Comparison of ENCODE assay signal across 18 cellular contexts in the genomic region with DNA sequence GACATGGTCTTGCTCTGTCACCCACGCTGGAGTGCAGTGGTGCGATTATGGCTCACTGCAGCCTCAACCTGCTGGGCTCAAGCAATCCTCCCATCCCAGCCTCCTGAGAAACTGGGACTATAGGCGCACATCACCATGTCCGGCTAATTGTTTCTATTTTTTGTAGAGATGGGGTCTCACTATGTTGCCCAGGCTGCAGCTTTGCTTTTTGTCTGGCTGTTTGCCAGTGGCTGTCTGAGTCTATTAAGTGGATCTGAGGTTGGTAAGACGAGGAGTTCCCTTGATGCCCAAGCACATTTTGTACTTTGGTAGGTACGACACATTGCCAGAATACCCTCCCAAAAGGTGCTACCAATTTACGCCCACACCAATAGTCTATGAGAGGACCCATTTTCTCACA. TPM values are rescaled to one million over a fixed set of nuclear protein-coding genes. Genes with fewer than 3 reads are reported as not detected.
"Had no signal": no experiment of that assay in that cellular context is flagged by ENCODE, and none has a peak within 500 bp of the region (broad histone marks: within the 10 kb centered on the region; RNA-seq: fewer than 3 reads in every experiment).

No MANE protein-coding gene starts in this region.

- H3K36me3 Mint-ChIP-seq: neural progenitor cell; stimulated activated naive B cell treated with anti-CD40 and anti-IgM and Interleukin-4, amounts not matched to agents 10 μg/mL and 1 μg/mL and 100 μg/mL, for 72 hours had no signal

- H3K4me3 ChIP-seq: coronary artery, neural progenitor cell, pancreas, upper lobe of right lung had no signal

- ATAC-seq: heart left ventricle; left ventricle myocardium superior; pancreas; stimulated activated naive B cell treated with anti-CD40 and anti-IgM and Interleukin-4, amounts not matched to agents 10 μg/mL and 1 μg/mL and 100 μg/mL, for 72 hours; upper lobe of right lung had no signal

- H3K4me2 ChIP-seq: neural progenitor cell had no signal

- H3K36me3 ChIP-seq: heart left ventricle, neural progenitor cell, pancreas, upper lobe of right lung had no signal

- H3K4me3 Mint-ChIP-seq: neural progenitor cell; stimulated activated naive B cell treated with anti-CD40 and anti-IgM and Interleukin-4, amounts not matched to agents 10 μg/mL and 1 μg/mL and 100 μg/mL, for 72 hours had no signal

- H3K4me1 ChIP-seq: pancreas had no signal

- DNase-seq: activated CD4-positive, alpha-beta T cell treated with anti-CD3 and anti-CD28 coated beads for 48 hours; activated naive CD4-positive, alpha-beta T cell; caudate nucleus; effector CD4-positive, alpha-beta T cell; left ventricle myocardium superior; mesenchymal stem cell; retina; small intestine; stimulated activated naive B cell treated with anti-CD40 and anti-IgM and Interleukin-4, amounts not matched to agents 10 μg/mL and 1 μg/mL and 100 μg/mL, for 72 hours; T1000 had no signal

- H3K27ac Mint-ChIP-seq: neural progenitor cell; stimulated activated naive B cell treated with anti-CD40 and anti-IgM and Interleukin-4, amounts not matched to agents 10 μg/mL and 1 μg/mL and 100 μg/mL, for 72 hours had no signal

- H2AFZ ChIP-seq: neural progenitor cell had no signal

- H3K27ac ChIP-seq: coronary artery, heart left ventricle, neural progenitor cell, pancreas, upper lobe of right lung had no signal

- H3K9ac ChIP-seq: neural progenitor cell had no signal

- H3K9me3 ChIP-seq: heart left ventricle, pancreas, upper lobe of right lung had no signal

- H3K27me3 ChIP-seq: pancreas had no signal

- H3K9me3 Mint-ChIP-seq: activated T-helper 1 cell treated with anti-CD3 and anti-CD28 coated beads, Interleukin-12 subunit alpha, Interleukin-12 subunit beta, Interleukin-2, Interleukin-4 antibody, amounts not matched to agents 30 ng/mL and 10 ng/mL and 1 ng/mL, durations not matched to agents 14 hours and 24 hours and 36 hours; stimulated activated naive B cell treated with anti-CD40 and anti-IgM and Interleukin-4, amounts not matched to agents 10 μg/mL and 1 μg/mL and 100 μg/mL, for 72 hours had no signal

RNA-seq across cellular contexts. Expression of a gene that starts 5.1 kb away (rescaled TPM):
- polyA plus RNA-seq: fibroblast of lung, keratinocyte had no signal
